ENCODE assay signal across 28 cellular contexts in the genomic region with DNA sequence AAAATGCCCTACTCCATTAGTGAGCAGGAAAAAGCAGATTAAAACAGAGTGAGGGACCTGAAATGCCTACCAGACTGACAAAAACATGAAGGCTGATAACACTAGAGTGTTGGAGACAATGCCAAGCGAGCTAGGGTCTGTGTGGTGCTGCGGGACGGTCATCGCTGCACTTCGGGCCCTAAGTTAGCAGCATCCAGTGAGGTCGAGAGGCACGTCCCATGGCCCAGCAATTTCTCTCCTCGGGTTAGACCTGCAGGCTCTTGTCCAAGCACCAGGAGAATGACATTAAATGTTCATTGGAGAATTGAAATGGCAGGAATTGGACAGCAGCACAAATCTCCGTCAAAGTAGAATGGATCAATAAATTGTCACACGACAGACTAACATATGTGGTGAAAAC. TPM values are rescaled to one million over a fixed set of nuclear protein-coding genes. Genes with fewer than 3 reads are reported as not detected.
"Had no signal": no experiment of that assay in that cellular context is flagged by ENCODE, and none has a peak within 500 bp of the region (broad histone marks: within the 10 kb centered on the region; RNA-seq: fewer than 3 reads in every experiment).

No MANE protein-coding gene starts in this region.

- FAIRE-seq: colon, endometrium, endothelial cell of umbilical vein, frontal cortex had no signal

- ATAC-seq: effector memory CD8-positive, alpha-beta T cell; esophagus mucosa; foreskin keratinocyte; gastrocnemius medialis; gastroesophageal sphincter; heart left ventricle; heart right ventricle had no signal

- H3K9me3 Mint-ChIP-seq: dendritic cell treated with granulocyte-macrophage colony-stimulating factor and Interleukin-4, amounts not matched to agents 40 ng/mL and 50 ng/mL, for 4 days; effector memory CD8-positive, alpha-beta T cell; endodermal cell had no signal

- H3K9me3 ChIP-seq: colonic mucosa, gastrocnemius medialis had no signal

- H3K4me1 ChIP-seq: colonic mucosa, esophagus squamous epithelium, foreskin keratinocyte, gastrocnemius medialis, gastroesophageal sphincter, heart left ventricle, heart right ventricle had no signal

- H2AFZ ChIP-seq: hepatocyte had no signal

- H3K27ac ChIP-seq: colonic mucosa, coronary artery, dorsolateral prefrontal cortex, epithelial cell of prostate, esophagus squamous epithelium, foreskin keratinocyte, gastrocnemius medialis, gastroesophageal sphincter, heart left ventricle, heart right ventricle, hepatocyte had no signal

- H3K4me3 Mint-ChIP-seq: dendritic cell treated with granulocyte-macrophage colony-stimulating factor and Interleukin-4, amounts not matched to agents 40 ng/mL and 50 ng/mL, for 4 days; effector memory CD8-positive, alpha-beta T cell; endodermal cell had no signal

- DNase-seq: colonic mucosa; cortex of kidney; dermis blood vessel endothelial cell; dorsolateral prefrontal cortex; effector CD4-positive, alpha-beta T cell; effector CD8-positive, alpha-beta T cell; effector memory CD4-positive, alpha-beta T cell; effector memory CD8-positive, alpha-beta T cell; endodermal cell; erythroblast; esophagus squamous epithelium; foreskin fibroblast; foreskin keratinocyte; foreskin melanocyte; gastrocnemius medialis; head of caudate nucleus; heart left ventricle; heart right ventricle had no signal

- H3K79me2 ChIP-seq: hepatocyte had no signal

- H3K4me1 Mint-ChIP-seq: endodermal cell had no signal

- H3K27ac Mint-ChIP-seq: dendritic cell treated with granulocyte-macrophage colony-stimulating factor and Interleukin-4, amounts not matched to agents 40 ng/mL and 50 ng/mL, for 4 days; effector memory CD8-positive, alpha-beta T cell; endodermal cell had no signal

- H3K36me3 ChIP-seq: colonic mucosa, esophagus squamous epithelium, gastrocnemius medialis, gastroesophageal sphincter, heart left ventricle, heart right ventricle had no signal

- H3K4me3 ChIP-seq: colonic mucosa, coronary artery, dorsolateral prefrontal cortex, esophagus squamous epithelium, gastrocnemius medialis, gastroesophageal sphincter, heart left ventricle, heart right ventricle, hepatocyte had no signal

- H3K4me2 ChIP-seq: hepatocyte had no signal

RNA-seq across cellular contexts. Expression of a gene that starts 5.3 kb away (rescaled TPM):
- total RNA-seq: esophagus mucosa, esophagus squamous epithelium had no signal
